Comparison of ENCODE assay signal across 19 cellular contexts in genomic region chr2:42200534-42201227, GRCh38. TPM values are rescaled to one million over a fixed set of nuclear protein-coding genes. Genes with fewer than 3 reads are reported as not detected.
DNase-seq lines count a peak whose midpoint lies in the region; ATAC-seq, FAIRE-seq and TF ChIP-seq lines count a peak whose summit lies in the region.
"Had no signal": no experiment of that assay in that cellular context is flagged by ENCODE, and none has a peak within 500 bp of the region (broad histone marks: within the 10 kb centered on the region; RNA-seq: fewer than 3 reads in every experiment).

No MANE protein-coding gene starts in this region.

- BruUV-seq in A673 (replicated peaks; lab: Mats Ljungman, UMichigan) (no TSS peak), K562 (replicated peaks; lab: Mats Ljungman, UMichigan) (no TSS peak)

- H3K9ac ChIP-seq in H9 (ENCODE audit: extremely low read depth, insufficient read length, low read length) (no peak overlapping the region), K562 (ENCODE audit: insufficient read depth in 1 of 2, low read depth in 2 of 2, low read length in 2 of 2) (no peak overlapping the region), liver (ENCODE audit: low read depth in 1 of 2, low read length in 2 of 2) (no peak overlapping the region)
- H3K9ac ChIP-seq: parathyroid adenoma had no signal

- no peak for TF ChIP-seq POLR2A in K562 (conservative IDR thresholded peaks at IDR 0.05)

- peak; percentile 57 for DNase-seq in A673 (ENCODE audit: low spot score)
- no peak for DNase-seq in H9
- no peak for DNase-seq in K562 (ENCODE audit: extremely low read depth in 1 of 4, low spot score in 3 of 4)
- DNase-seq in activated CD8-positive, alpha-beta memory T cell treated with anti-CD3 and anti-CD28 coated beads for 24 hours: no peak
- no peak for DNase-seq in activated CD8-positive, alpha-beta T cell treated with anti-CD3 and anti-CD28 coated beads, Interleukin-2, amount 10 ng/mL, durations not matched to agents 7 days and 5 days
- DNase-seq in NCI-H1436 (lab: John Stamatoyannopoulos, UW): no peak
- DNase-seq: activated CD4-positive, alpha-beta T cell treated with anti-CD3 and anti-CD28 coated beads for 4 hours; activated naive CD8-positive, alpha-beta T cell treated with anti-CD3 and anti-CD28 coated beads, Interleukin-2, amount 10 ng/mL, durations not matched to agents 7 days and 5 days; activated T-cell treated with anti-CD3 and anti-CD28 coated beads for 4 hours; glutamatergic neuron; NCI-H1694 treated with DMSO at 0.1 percent for 48 hours; stimulated activated naive CD4-positive, alpha-beta T cell; upper lobe of right lung had no signal

- H3K4me3 ChIP-seq in A673 (ENCODE audit: low read depth, low read length, poor library complexity, severe bottlenecking) (no peak overlapping the region), K562 (no peak overlapping the region), liver (ENCODE audit: low read depth in 1 of 3, low read length in 3 of 3) (no peak overlapping the region)
- H3K4me3 ChIP-seq: upper lobe of right lung had no signal

- peaks cover 11 to 12% of the 10 kb centered on the region in 2 experiments for H3K4me1 Mint-ChIP-seq in H9
- peaks cover 47% of the 10 kb centered on the region for H3K4me1 Mint-ChIP-seq in activated CD8-positive, alpha-beta T cell treated with anti-CD3 and anti-CD28 coated beads, Interleukin-2, amount 10 ng/mL, durations not matched to agents 7 days and 5 days (ENCODE audit: low read depth)

- no peak overlapping the region for H2BK5ac ChIP-seq in H9 (ENCODE audit: insufficient read length, low read length)

- no peak overlapping the region for H3K4ac ChIP-seq in H9 (ENCODE audit: low read depth, low read length)

- H3K56ac ChIP-seq in H9 (ENCODE audit: insufficient read length, low read depth, low read length): no peak overlapping the region

- ATAC-seq in K562: no peak
- ATAC-seq in activated CD8-positive, alpha-beta T cell treated with anti-CD3 and anti-CD28 coated beads, Interleukin-2, amount 10 ng/mL, durations not matched to agents 7 days and 5 days: no peak
- ATAC-seq in GM21529 (IDR thresholded peaks at IDR 0.05; ENCODE audit: unreplicated experiment): no peak

- H2BK120ac ChIP-seq in H9 (ENCODE audit: low read depth, low read length, poor library complexity, severe bottlenecking): no peak overlapping the region

- no peaks in the 10 kb centered on the region for H3K27me3 Mint-ChIP-seq in H9 (ENCODE audit: low read depth)
- no peaks in the 10 kb centered on the region for H3K27me3 Mint-ChIP-seq in activated CD8-positive, alpha-beta T cell treated with anti-CD3 and anti-CD28 coated beads, Interleukin-2, amount 10 ng/mL, durations not matched to agents 7 days and 5 days (ENCODE audit: low read depth)
- H3K27me3 Mint-ChIP-seq: activated naive CD8-positive, alpha-beta T cell treated with anti-CD3 and anti-CD28 coated beads, Interleukin-2, amount 10 ng/mL, durations not matched to agents 7 days and 5 days had no signal

- H3K18ac ChIP-seq in H9 (ENCODE audit: insufficient read length, low read depth, low read length): no peak overlapping the region

- H4K8ac ChIP-seq in H9 (replicated peaks; ENCODE audit: insufficient read length, low read depth, low read length): no peak overlapping the region

- H4K20me1 ChIP-seq in H9 (ENCODE audit: control insufficient read depth, insufficient read depth, insufficient read length): no peaks in the 10 kb centered on the region
- H4K20me1 ChIP-seq in K562 (replicated peaks; ENCODE audit: control insufficient read depth, insufficient read depth, low read length): no peaks in the 10 kb centered on the region; the same call in 1 of the 2 replicates

- no peak overlapping the region for H3T11ph ChIP-seq in H9 (ENCODE audit: low read length)

- no peak overlapping the region for H3K4me3 Mint-ChIP-seq in H9
- no peak overlapping the region for H3K4me3 Mint-ChIP-seq in activated CD8-positive, alpha-beta T cell treated with anti-CD3 and anti-CD28 coated beads, Interleukin-2, amount 10 ng/mL, durations not matched to agents 7 days and 5 days
- H3K4me3 Mint-ChIP-seq: activated naive CD8-positive, alpha-beta T cell treated with anti-CD3 and anti-CD28 coated beads, Interleukin-2, amount 10 ng/mL, durations not matched to agents 7 days and 5 days had no signal

- CTCF ChIA-PET in A673 (lab: Charles Lee): no interaction called here
- CTCF ChIA-PET in K562 (lab: Yijun Ruan, JAX; ENCODE audit: low intra/inter-chr PET ratio): no interaction called here
- CTCF ChIA-PET in activated CD8-positive, alpha-beta T cell treated with anti-CD3 and anti-CD28 coated beads, Interleukin-2, amount 10 ng/mL, durations not matched to agents 7 days and 5 days (lab: Charles Lee): interaction anchor here (1.1 to 1.5 kb wide), 3 partner anchors 38 to 106 kb away, joined by 3 to 4 read pairs (median 3); no protein-coding TSS in a partner anchor

- H3K27me3 ChIP-seq in A673 (replicated peaks; ENCODE audit: insufficient read depth, low read depth, low read length, poor library complexity) (no peaks in the 10 kb centered on the region), H9 (ENCODE audit: insufficient read depth, low read length) (no peaks in the 10 kb centered on the region), K562 (ENCODE audit: control insufficient read depth in 2 of 2, insufficient read depth in 2 of 2, low read length in 2 of 2) (no peaks in the 10 kb centered on the region), liver (ENCODE audit: control insufficient read depth in 4 of 4, insufficient read depth in 4 of 4, low read length in 3 of 4) (no peaks in the 10 kb centered on the region)
- H3K27me3 ChIP-seq: upper lobe of right lung had no signal

- no peaks in the 10 kb centered on the region for H3K9me3 ChIP-seq in A673 (ENCODE audit: low read depth, low read length, poor library complexity, severe bottlenecking)
- no peaks in the 10 kb centered on the region for H3K9me3 ChIP-seq in H9 (ENCODE audit: control insufficient read depth, low read depth, low read length)
- H3K9me3 ChIP-seq in K562 (replicated peaks; ENCODE audit: control insufficient read depth, insufficient read depth, low read depth, low read length): no peaks in the 10 kb centered on the region
- no peaks in the 10 kb centered on the region for H3K9me3 ChIP-seq in liver (ENCODE audit: control insufficient read depth in 4 of 4, low read length in 3 of 4)
- H3K9me3 ChIP-seq: upper lobe of right lung had no signal

- no peak overlapping the region for H4K91ac ChIP-seq in H9 (ENCODE audit: insufficient read length, low read depth, low read length)

- H2AFZ ChIP-seq in H9 (ENCODE audit: low read length) (no peak overlapping the region), K562 (ENCODE audit: low read depth, low read length) (no peak overlapping the region)
- H2AFZ ChIP-seq: parathyroid adenoma had no signal

- H3K27ac ChIP-seq in A673 (ENCODE audit: low read depth, low read length, poor library complexity, severe bottlenecking) (peak overlapping the region; percentile 26), H9 (ENCODE audit: insufficient read length, low read depth, low read length) (no peak overlapping the region), K562 (ENCODE audit: extremely low read depth, low read depth, low read length) (no peak overlapping the region), liver (ENCODE audit: low read depth in 1 of 2, low read length in 2 of 2) (no peak overlapping the region)
- H3K27ac ChIP-seq: parathyroid adenoma, upper lobe of right lung had no signal

- intact Hi-C loops in A673 (cut with micrococcal nuclease; ENCODE audit: unreplicated experiment): no loop called here
- intact Hi-C loops in K562 (cut with micrococcal nuclease): no loop called here

- in situ Hi-C loops in K562 (cut with MboI): loop anchor here (25.0 kb wide), 1 partner anchor 338 kb away; no protein-coding TSS in a partner anchor

- H2BK15ac ChIP-seq in H9 (ENCODE audit: low read depth, low read length): no peak overlapping the region

- H3K36me3 ChIP-seq in A673 (ENCODE audit: insufficient read depth, low read length, poor library complexity, severe bottlenecking) (no peaks in the 10 kb centered on the region), K562 (ENCODE audit: control insufficient read depth, insufficient read depth, low read length) (no peaks in the 10 kb centered on the region), liver (ENCODE audit: control insufficient read depth in 4 of 4, insufficient read depth in 3 of 4, low read depth in 1 of 4, low read length in 3 of 4) (no peaks in the 10 kb centered on the region)
- H3K36me3 ChIP-seq: upper lobe of right lung had no signal

- peak overlapping the region in 2 of 3 experiments; percentile 3 to 19; a peak in 2 of 7 replicates for H3K27ac Mint-ChIP-seq in H9
- H3K27ac Mint-ChIP-seq in activated CD8-positive, alpha-beta T cell treated with anti-CD3 and anti-CD28 coated beads, Interleukin-2, amount 10 ng/mL, durations not matched to agents 7 days and 5 days: no peak overlapping the region
- H3K27ac Mint-ChIP-seq: activated naive CD8-positive, alpha-beta T cell treated with anti-CD3 and anti-CD28 coated beads, Interleukin-2, amount 10 ng/mL, durations not matched to agents 7 days and 5 days had no signal

- H3K79me1 ChIP-seq in H9 (ENCODE audit: insufficient read depth, low read depth, low read length, poor library complexity, severe bottlenecking): peaks cover 4% of the 10 kb centered on the region

- no peak overlapping the region for H2BK20ac ChIP-seq in H9 (ENCODE audit: low read depth, low read length, poor library complexity, severe bottlenecking)

- no peak overlapping the region for H3K14ac ChIP-seq in H9 (ENCODE audit: insufficient read depth, low read length)

- TF ChIP-seq EP300 in K562 (IDR thresholded peaks at IDR 0.05; ENCODE audit: low read length): no peak

- FAIRE-seq in K562 (lab: Jason Lieb, UNC): no peak
- FAIRE-seq: GM18507, GM19239, islet of Langerhans had no signal

- H3K23ac ChIP-seq in H9 (ENCODE audit: insufficient read length, low read depth, low read length): no peak overlapping the region

- no peaks in the 10 kb centered on the region for H3K9me1 ChIP-seq in K562 (ENCODE audit: control insufficient read depth, insufficient read depth, low read length)

- TF ChIP-seq CTCF in A673 (conservative IDR thresholded peaks at IDR 0.05; ENCODE audit: low read depth, low read length) (no peak), H9 (conservative IDR thresholded peaks at IDR 0.05) (no peak), K562 (IDR thresholded peaks at IDR 0.05 in 2 of 3, conservative IDR thresholded peaks at IDR 0.05 in 1 of 3; ENCODE audit: insufficient read depth in 2 of 3, low read depth in 1 of 3, low read length in 3 of 3) (no peak), liver (IDR thresholded peaks at IDR 0.05; ENCODE audit: low read depth, low read length, missing input control) (no peak)

- no peak overlapping the region for H4K5ac ChIP-seq in H9 (ENCODE audit: insufficient read length, low read depth, low read length)

- TF ChIP-seq RAD21 in K562 (CRISPR knock-in tag; conservative IDR thresholded peaks at IDR 0.05 in 1 of 2, IDR thresholded peaks at IDR 0.05 in 1 of 2) (no peak), liver (IDR thresholded peaks at IDR 0.05) (no peak)

- no peak overlapping the region for H3K4me2 ChIP-seq in H9 (ENCODE audit: insufficient read depth, insufficient read length, low read length)
- H3K4me2 ChIP-seq in K562 (ENCODE audit: insufficient read depth, low read length): no peak overlapping the region

- POLR2A ChIA-PET in A673 (lab: Charles Lee; ENCODE audit: low non-redundant PET) (no interaction called here), K562 (lab: Yijun Ruan, JAX) (no interaction called here)
- POLR2A ChIA-PET in activated CD8-positive, alpha-beta T cell treated with anti-CD3 and anti-CD28 coated beads, Interleukin-2, amount 10 ng/mL, durations not matched to agents 7 days and 5 days (lab: Charles Lee): no interaction called here

- no peaks in the 10 kb centered on the region for H3K23me2 ChIP-seq in H9 (ENCODE audit: insufficient read length, low read depth, low read length, poor library complexity, severe bottlenecking)

- no peak overlapping the region for H2AK5ac ChIP-seq in H9 (ENCODE audit: insufficient read length, low read length)

- peaks cover 13% of the 10 kb centered on the region for H3K4me1 ChIP-seq in A673 (ENCODE audit: insufficient read depth, low read length, poor library complexity, severe bottlenecking)
- H3K4me1 ChIP-seq in H9 (ENCODE audit: insufficient read depth, low read length): 0 out of 2 replicates have a peak, but pooled peaks cover 5% of the 10 kb centered on the region
- H3K4me1 ChIP-seq in K562 (replicated peaks in 1 of 2; ENCODE audit: control insufficient read depth in 2 of 2, insufficient read depth in 2 of 2, low read length in 2 of 2): peaks cover 4 to 9% of the 10 kb centered on the region in 2 experiments; a peak in 3 of 5 replicates
- H3K4me1 ChIP-seq in liver (ENCODE audit: control insufficient read depth in 4 of 4, insufficient read depth in 4 of 4, low read length in 3 of 4): peaks cover 9 to 30% (median 23%) of the 10 kb centered on the region in 4 donors

- WGBS in H9 (ENCODE audit: extremely low coverage, insufficient read length, low lambda C conversion rate): no CpG with 5 or more reads among the region's 2 CpGs
- WGBS in K562 (ENCODE audit: insufficient coverage, low coverage, missing lambda C conversion rate): 65% methylated on average over 2 of the region's 2 CpGs
- 73% methylated on average over 2 of the region's 2 CpGs for WGBS in liver

- no peak overlapping the region for H2BK12ac ChIP-seq in H9 (ENCODE audit: insufficient read length, low read depth, low read length)

- H3K9me3 Mint-ChIP-seq in H9: peaks cover 0 to 2% of the 10 kb centered on the region in 2 experiments; a peak in 1 of 5 replicates
- H3K9me3 Mint-ChIP-seq in activated CD8-positive, alpha-beta T cell treated with anti-CD3 and anti-CD28 coated beads, Interleukin-2, amount 10 ng/mL, durations not matched to agents 7 days and 5 days (ENCODE audit: insufficient read depth): no peaks in the 10 kb centered on the region
- H3K9me3 Mint-ChIP-seq: activated naive CD8-positive, alpha-beta T cell treated with anti-CD3 and anti-CD28 coated beads, Interleukin-2, amount 10 ng/mL, durations not matched to agents 7 days and 5 days had no signal

- peaks cover 0 to 9% (median 9%) of the 10 kb centered on the region in 3 experiments; a peak in 3 of 7 replicates for H3K36me3 Mint-ChIP-seq in H9 (ENCODE audit: insufficient read depth in 1 of 3, low read depth in 3 of 3)
- H3K36me3 Mint-ChIP-seq in activated CD8-positive, alpha-beta T cell treated with anti-CD3 and anti-CD28 coated beads, Interleukin-2, amount 10 ng/mL, durations not matched to agents 7 days and 5 days (ENCODE audit: low read depth): peaks cover 22% of the 10 kb centered on the region

- H3K79me2 ChIP-seq in H9 (ENCODE audit: insufficient read depth, low read length) (no peaks in the 10 kb centered on the region; the same call in 1 of the 2 replicates), K562 (ENCODE audit: control insufficient read depth, insufficient read depth, low read length) (peaks cover 17% of the 10 kb centered on the region; the same call in 2 of the 3 replicates)

RNA-seq across cellular contexts. Expression of gene EML4, which starts 31.5 kb away (rescaled TPM):
- total RNA-seq in A673 (2021): 93.7 and 103 TPM in 2 replicates
- total RNA-seq in H9 (2021): 62.8 and 68.6 TPM in 2 replicates
- total RNA-seq in K562 (2011; cell fraction: chromatin; rRNA removed; ENCODE audit: low replicate concordance): 36.7 and 94.3 TPM in 2 replicates
- 17.5 and 23.4 TPM in 2 replicates for total RNA-seq in K562 (2011; cell fraction: nucleolus; rRNA removed)
- total RNA-seq in K562 (2011; cell fraction: nucleoplasm; rRNA removed): 36.4 and 54.7 TPM in 2 replicates
- total RNA-seq in K562 (2014; rRNA removed): 27.9 and 28.0 TPM in 2 replicates
- 37.7 and 41.6 TPM in 2 replicates for total RNA-seq in K562 (2014; rRNA removed; fragmentation: Illumina TruSeq; extraction: Trizol)
- total RNA-seq in K562 (2015; rRNA removed; fragmentation: Illumina TruSeq; extraction: Trizol): 35.1 and 36.5 TPM in 2 replicates
- 40.7 and 44.5 TPM in 2 replicates for total RNA-seq in K562 (2021)
- polyA plus RNA-seq in K562 (2011; rRNA removed): 37.5 and 48.3 TPM in 2 replicates
- 13.4 and 22.4 TPM in 2 replicates for polyA plus RNA-seq in K562 (2011; cell fraction: cytosol; rRNA removed)
- polyA plus RNA-seq in K562 (2011; cell fraction: nucleus; rRNA removed): 44.3 and 44.7 TPM in 2 replicates
- 14.8 and 21.1 TPM in 2 replicates for polyA plus RNA-seq in K562 (2012)
- 29.6 and 36.6 TPM in 2 replicates for polyA plus RNA-seq in K562 (2014; fragmentation: Illumina TruSeq; extraction: Trizol)
- polyA plus RNA-seq in K562 (2014; fragmentation: Nextera tagmentation; extraction: Ambion mirVana): 10 to 100 TPM; 14.7 to 15.6 TPM
- 20.7 and 22.0 TPM in 2 replicates for polyA plus RNA-seq in K562 (2014; rRNA removed)
- 74.0 and 88.5 TPM in 2 replicates for polyA minus RNA-seq in K562 (2011; rRNA and poly(A)+ RNA removed)
- polyA minus RNA-seq in K562 (2011; cell fraction: cytosol; rRNA and poly(A)+ RNA removed): 21.9 and 24.6 TPM in 2 replicates
- 26.9 and 36.1 TPM in 2 replicates for polyA minus RNA-seq in K562 (2011; cell fraction: nucleus; rRNA and poly(A)+ RNA removed)
- 10 to 100 TPM; 34.5 to 49.6 TPM for total RNA-seq in liver
- 10 to 100 TPM; 12.8 to 35.1 TPM for polyA plus RNA-seq in liver
- total RNA-seq in activated CD8-positive, alpha-beta T cell treated with anti-CD3 and anti-CD28 coated beads, Interleukin-2, amount 10 ng/mL, durations not matched to agents 7 days and 5 days: 10 to 100 TPM; 88.0 to 89.7 TPM
